ENCODE assay signal across 9 cellular contexts in genomic region chr4:971670-972500, GRCh38. TPM values are rescaled to one million over a fixed set of nuclear protein-coding genes. Genes with fewer than 3 reads are reported as not detected.
A peak's percentile ranks its signal among the peaks of the same experiment; 100 is the strongest.
DNase-seq lines count a peak whose midpoint lies in the region; ATAC-seq and TF ChIP-seq lines count a peak whose summit lies in the region.
"Had no signal": no experiment of that assay in that cellular context is flagged by ENCODE, and none has a peak within 500 bp of the region (broad histone marks: within the 10 kb centered on the region; RNA-seq: fewer than 3 reads in every experiment).

No MANE protein-coding gene starts in this region.

- H3K36me3 Mint-ChIP-seq in IgD-negative memory B cell (no peaks in the 10 kb centered on the region), natural killer cell (no peaks in the 10 kb centered on the region)

- peak overlapping the region in 3 of 4 donors; percentile 41 to 68 (median 63) for H3K4me3 Mint-ChIP-seq in IgD-negative memory B cell
- H3K4me3 Mint-ChIP-seq in natural killer cell = peak overlapping the region; percentile 81

- TF ChIP-seq POLR2A in lower leg skin (IDR thresholded peaks at IDR 0.05) = no peak

- H3K27me3 Mint-ChIP-seq in IgD-negative memory B cell = peaks cover 2% of the 10 kb centered on the region
- H3K27me3 Mint-ChIP-seq in natural killer cell (ENCODE audit: low read depth in 2 of 2) = no peaks in the 10 kb centered on the region

- H3K9me3 Mint-ChIP-seq in IgD-negative memory B cell = no peaks in the 10 kb centered on the region
- no peaks in the 10 kb centered on the region for H3K9me3 Mint-ChIP-seq in natural killer cell

- H3K27ac Mint-ChIP-seq in IgD-negative memory B cell = no peak overlapping the region
- H3K27ac Mint-ChIP-seq in natural killer cell = peak overlapping the region; percentile 78 to 87

- peaks cover 0 to 3% (median 0%) of the 10 kb centered on the region in 3 donors for H3K4me1 Mint-ChIP-seq in IgD-negative memory B cell
- H3K4me1 Mint-ChIP-seq in natural killer cell = peaks cover 19 to 30% of the 10 kb centered on the region in 2 donors

- DNase-seq in AG10803 (ENCODE audit: low read depth) = no peak
- DNase-seq in choroid plexus epithelial cell (ENCODE audit: low read depth) = no peak
- no peak for DNase-seq in natural killer cell
- DNase-seq in GM19238 (ENCODE audit: insufficient read length, low spot score) = no peak
- DNase-seq in lower leg skin (ENCODE audit: low spot score in 2 of 2) = no peak
- DNase-seq in iPS-NIHi7 (ENCODE audit: extremely low spot score) = no peak

- no peak for TF ChIP-seq CTCF in AG10803 (conservative IDR thresholded peaks at IDR 0.05; ENCODE audit: low read length)
- TF ChIP-seq CTCF in choroid plexus epithelial cell (conservative IDR thresholded peaks at IDR 0.05; ENCODE audit: low read depth, low read length) = no peak
- TF ChIP-seq CTCF in natural killer cell (IDR thresholded peaks at IDR 0.05) = no peak
- TF ChIP-seq CTCF in lower leg skin (IDR thresholded peaks at IDR 0.05) = no peak

- intact Hi-C loops in natural killer cell (cut with micrococcal nuclease) = loop anchor here (5.0 kb wide), 1 partner anchor 40 kb away; the partner anchor contains the start of gene FGFRL1
- intact Hi-C loops in lower leg skin (cut with DNase I; ENCODE audit: low total_unique reads) = no loop called here

- ATAC-seq in natural killer cell = no peak
- ATAC-seq in HG02981 (IDR thresholded peaks at IDR 0.05; ENCODE audit: unreplicated experiment) = no peak

- peak overlapping the region; percentile 71 for H3K4me3 ChIP-seq in AG10803 (ENCODE audit: low read length)
- peak overlapping the region; percentile 71 for H3K4me3 ChIP-seq in choroid plexus epithelial cell (ENCODE audit: low read depth, low read length)
- H3K4me3 ChIP-seq in lower leg skin (ENCODE audit: low read depth, poor library complexity, severe bottlenecking) = no peak overlapping the region

- WGBS in lower leg skin, 2 donors = 37 to 44% methylated on average over 11 to 21 of the region's 24 CpGs

RNA-seq across cellular contexts. Expression of gene DGKQ, which starts 1.5 kb away (rescaled TPM):
- 3.5 TPM for polyA plus RNA-seq in IgD-negative memory B cell
- total RNA-seq in natural killer cell (10 to 100 TPM; 64.2 to 79.5 (median 65.2) TPM), lower leg skin (10 to 100 TPM; 18.4 to 30.7 (median 22.4) TPM)

RNA-seq across cellular contexts. Expression of gene IDUA, which starts 15.0 kb away (rescaled TPM):
- 8.5 TPM for polyA plus RNA-seq in IgD-negative memory B cell
- total RNA-seq in natural killer cell (10 to 100 TPM; 38.7 to 43.6 (median 43.0) TPM), lower leg skin (10 to 100 TPM in 2 of 4 donors, 1 to 10 TPM in 2; 6.0 to 13.4 (median 11.1) TPM)

RNA-seq across cellular contexts. Expression of gene SLC26A1, which starts 21.3 kb away (rescaled TPM):
- 0.70 TPM for polyA plus RNA-seq in IgD-negative memory B cell
- total RNA-seq in natural killer cell (under 1 TPM; 0.19 to 0.80 (median 0.61) TPM), lower leg skin (under 1 TPM in 3 of 4 donors, not detected in 1; 0.15 to 0.61 (median 0.19) TPM)
- total RNA-seq: SK-MEL-5 had no signal

RNA-seq across cellular contexts. Expression of gene FGFRL1, which starts 39.5 kb away (rescaled TPM):
- 0.93 TPM for polyA plus RNA-seq in IgD-negative memory B cell
- total RNA-seq in natural killer cell (10 to 100 TPM; 28.0 to 39.8 (median 32.5) TPM), lower leg skin (10 to 100 TPM in 2 of 4 donors, 1 to 10 TPM in 2; 7.4 to 13.7 (median 10.7) TPM)

RNA-seq across cellular contexts. Expression of gene TMEM175, which starts 39.6 kb away (rescaled TPM):
- polyA plus RNA-seq in IgD-negative memory B cell = 20.0 TPM
- total RNA-seq in natural killer cell = 10 to 100 TPM; 72.8 to 79.8 (median 73.2) TPM
- 10 to 100 TPM; 17.4 to 39.1 (median 30.1) TPM for total RNA-seq in lower leg skin

Comparison
In these comparisons a context has a peak if more than half of its experiments do, and no peak if none do; other contexts are left out.
1. H3K27ac Mint-ChIP-seq: peak in natural killer cell (2 of 2); none in IgD-negative memory B cell (0 of 3).